ENCODE assay signal across 16 cellular contexts in genomic region chr2:44572196-44572900, GRCh38.
A peak's percentile ranks its signal among the peaks of the same experiment; 100 is the strongest.
DNase-seq lines count a peak whose midpoint lies in the region; ATAC-seq and TF ChIP-seq lines count a peak whose summit lies in the region.
"Had no signal": no experiment of that assay in that cellular context is flagged by ENCODE, and none has a peak within 500 bp of the region (broad histone marks: within the 10 kb centered on the region; RNA-seq: fewer than 3 reads in every experiment).

No MANE protein-coding gene starts in this region.

- POLR2A ChIA-PET in MCF 10A (lab: Yijun Ruan, JAX), result interaction anchor here (0.7 kb wide), 1 partner anchor 153 kb away, joined by 5 read pairs; no protein-coding TSS in a partner anchor

- H3K4me1 Mint-ChIP-seq in MCF 10A (ENCODE audit: insufficient read depth, unreplicated experiment), result peaks cover 20% of the 10 kb centered on the region

- H3K9me3 ChIP-seq in breast epithelium, result no peaks in the 10 kb centered on the region
- no peaks in the 10 kb centered on the region for H3K9me3 ChIP-seq in tibial artery

- H3K27ac ChIP-seq in breast epithelium (no peak overlapping the region), epithelial cell of prostate (peak overlapping the region; percentile 69), tibial artery (no peak overlapping the region)

- no peak for TF ChIP-seq POLR2A in breast epithelium (IDR thresholded peaks at IDR 0.05)

- no peaks in the 10 kb centered on the region for H3K36me3 Mint-ChIP-seq in MCF 10A (ENCODE audit: insufficient read depth, unreplicated experiment)

- intact Hi-C loops in MCF 10A (cut with micrococcal nuclease) (no loop called here), breast epithelium (cut with DNase I; ENCODE audit: low total_unique reads) (no loop called here), tibial artery (cut with DNase I; ENCODE audit: low total_unique reads) (no loop called here)

- no TSS peak for BruUV-seq in MCF 10A (replicated peaks; lab: Mats Ljungman, UMichigan)

- H3K4me3 ChIP-seq in breast epithelium (no peak overlapping the region), tibial artery (no peak overlapping the region)
- H3K4me3 ChIP-seq: lung had no signal

- peak overlapping the region; percentile 2 for H3K27ac Mint-ChIP-seq in MCF 10A (ENCODE audit: low read depth, unreplicated experiment)
- H3K27ac Mint-ChIP-seq: T-helper 2 cell treated with Interferon-gamma antibody and Interleukin-4, amounts not matched to agents 5 μg/mL and 100 μg/mL, for 36 hours had no signal

- H3K36me3 ChIP-seq in breast epithelium (no peaks in the 10 kb centered on the region), tibial artery (no peaks in the 10 kb centered on the region)

- no peaks in the 10 kb centered on the region for H3K27me3 Mint-ChIP-seq in MCF 10A (ENCODE audit: insufficient read depth, unreplicated experiment)

- no peak for ATAC-seq in HG03135 (IDR thresholded peaks at IDR 0.05; ENCODE audit: unreplicated experiment)
- ATAC-seq: activated T-cell treated with anti-CD3 and anti-CD28 coated beads, Interleukin-2, amount 50 U/mL, for 4 hours had no signal

- no peaks in the 10 kb centered on the region for H3K27me3 ChIP-seq in breast epithelium
- H3K27me3 ChIP-seq in tibial artery, result no peaks in the 10 kb centered on the region

- no peaks in the 10 kb centered on the region for H3K9me3 Mint-ChIP-seq in MCF 10A (ENCODE audit: unreplicated experiment)
- H3K9me3 Mint-ChIP-seq: activated T-cell treated with anti-CD3 and anti-CD28 coated beads, Interleukin-2, amount 50 U/mL, for 4 hours; T-helper 2 cell treated with Interferon-gamma antibody and Interleukin-4, amounts not matched to agents 5 μg/mL and 100 μg/mL, for 36 hours had no signal

- no peaks in the 10 kb centered on the region for H3K4me1 ChIP-seq in breast epithelium
- no peaks in the 10 kb centered on the region for H3K4me1 ChIP-seq in tibial artery

- peak; percentile 56 for DNase-seq in MCF 10A (ENCODE audit: unreplicated experiment)
- DNase-seq in breast epithelium (ENCODE audit: low spot score in 2 of 2), result no peak
- peak; percentile 73 for DNase-seq in RKO (ENCODE audit: low spot score)
- no peak for DNase-seq in epithelial cell of prostate (ENCODE audit: low read depth, low spot score)
- no peak for DNase-seq in stimulated activated CD4-positive, alpha-beta T cell treated with anti-CD3 and anti-CD28 coated beads, Interleukin-2, amount 100 ng/mL, for 24 hours
- DNase-seq in superior temporal gyrus (ENCODE audit: extremely low spot score), result no peak
- DNase-seq in tibial artery, result no peak
- DNase-seq: activated CD4-positive, alpha-beta T cell treated with anti-CD3 and anti-CD28 coated beads for 4 hours; activated T-cell treated with anti-CD3 and anti-CD28 coated beads, Interleukin-2, amount 50 U/mL, for 4 hours; amygdala; COR-L47; NCI-H2029 treated with DMSO at 0.1 percent for 48 hours; stimulated activated CD4-positive, alpha-beta T cell treated with anti-CD3 and anti-CD28 coated beads, Interleukin-4, amount 100 ng/mL, for 1 hour had no signal

- TF ChIP-seq CTCF in MCF 10A (IDR thresholded peaks at IDR 0.05; ENCODE audit: unreplicated experiment), result no peak
- TF ChIP-seq CTCF in breast epithelium (IDR thresholded peaks at IDR 0.05), result no peak
- TF ChIP-seq CTCF in tibial artery (IDR thresholded peaks at IDR 0.05), result no peak

- H3K4me3 Mint-ChIP-seq in MCF 10A (ENCODE audit: unreplicated experiment), result no peak overlapping the region
- H3K4me3 Mint-ChIP-seq: activated T-cell treated with anti-CD3 and anti-CD28 coated beads, Interleukin-2, amount 50 U/mL, for 4 hours; T-helper 2 cell treated with Interferon-gamma antibody and Interleukin-4, amounts not matched to agents 5 μg/mL and 100 μg/mL, for 36 hours had no signal

- CTCF ChIA-PET in MCF 10A (lab: Yijun Ruan, JAX), result no interaction called here

Comparison
In these comparisons a context has a peak if more than half of its experiments do, and no peak if none do; other contexts are left out.
1. DNase-seq: peak in MCF 10A (single experiment) and RKO (single experiment); none in breast epithelium (0 of 2), epithelial cell of prostate (single experiment), stimulated activated CD4-positive, alpha-beta T cell treated with anti-CD3 and anti-CD28 coated beads, Interleukin-2, amount 100 ng/mL, for 24 hours (0 of 2), superior temporal gyrus (single experiment) and tibial artery (0 of 2).